In the genomic region with DNA sequence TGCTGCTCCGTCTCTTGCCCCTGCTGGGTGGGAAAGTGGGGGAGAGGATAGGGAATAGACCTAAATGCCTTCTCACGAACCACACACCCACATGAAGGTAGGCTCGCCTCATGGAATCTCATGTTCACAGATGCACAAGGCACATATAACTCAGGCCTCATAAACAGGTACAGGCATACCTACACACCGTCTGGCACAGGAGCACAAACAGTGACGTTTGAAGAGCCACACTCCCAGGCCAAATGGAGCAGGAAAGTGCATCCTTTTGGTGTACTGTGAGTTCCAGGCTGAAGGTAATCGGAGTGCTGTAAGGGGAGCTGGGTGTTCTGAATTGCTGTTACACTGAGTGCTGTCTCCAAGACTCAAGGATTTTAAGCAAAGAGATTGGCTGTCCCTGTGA, we compare ENCODE assay signal across 1 cellular context.
TF ChIP-seq lines count a peak whose summit lies in the region.

No MANE protein-coding gene starts in this region.

TF ChIP-seq in GM23338, 12 proteins besides CTCF, POLR2A, EP300 and RAD21 (continued from another document):
- TF ChIP-seq REST (IDR thresholded peaks at IDR 0.05; ENCODE audit: unreplicated experiment) (no peak), STAT1 (IDR thresholded peaks at IDR 0.05; ENCODE audit: unreplicated experiment) (no peak), POLR2AphosphoS5 (IDR thresholded peaks at IDR 0.05; ENCODE audit: low read depth) (no peak), ZNF114 (CRISPR knock-in tag; IDR thresholded peaks at IDR 0.05) (no peak), JUNB (IDR thresholded peaks at IDR 0.05; ENCODE audit: unreplicated experiment) (no peak), CREB1 (CRISPR knock-in tag; IDR thresholded peaks at IDR 0.05; ENCODE audit: low read depth) (no peak), EZH2 (IDR thresholded peaks at IDR 0.05; ENCODE audit: low read depth, unreplicated experiment) (no peak)
- TF ChIP-seq, protein P1, sequence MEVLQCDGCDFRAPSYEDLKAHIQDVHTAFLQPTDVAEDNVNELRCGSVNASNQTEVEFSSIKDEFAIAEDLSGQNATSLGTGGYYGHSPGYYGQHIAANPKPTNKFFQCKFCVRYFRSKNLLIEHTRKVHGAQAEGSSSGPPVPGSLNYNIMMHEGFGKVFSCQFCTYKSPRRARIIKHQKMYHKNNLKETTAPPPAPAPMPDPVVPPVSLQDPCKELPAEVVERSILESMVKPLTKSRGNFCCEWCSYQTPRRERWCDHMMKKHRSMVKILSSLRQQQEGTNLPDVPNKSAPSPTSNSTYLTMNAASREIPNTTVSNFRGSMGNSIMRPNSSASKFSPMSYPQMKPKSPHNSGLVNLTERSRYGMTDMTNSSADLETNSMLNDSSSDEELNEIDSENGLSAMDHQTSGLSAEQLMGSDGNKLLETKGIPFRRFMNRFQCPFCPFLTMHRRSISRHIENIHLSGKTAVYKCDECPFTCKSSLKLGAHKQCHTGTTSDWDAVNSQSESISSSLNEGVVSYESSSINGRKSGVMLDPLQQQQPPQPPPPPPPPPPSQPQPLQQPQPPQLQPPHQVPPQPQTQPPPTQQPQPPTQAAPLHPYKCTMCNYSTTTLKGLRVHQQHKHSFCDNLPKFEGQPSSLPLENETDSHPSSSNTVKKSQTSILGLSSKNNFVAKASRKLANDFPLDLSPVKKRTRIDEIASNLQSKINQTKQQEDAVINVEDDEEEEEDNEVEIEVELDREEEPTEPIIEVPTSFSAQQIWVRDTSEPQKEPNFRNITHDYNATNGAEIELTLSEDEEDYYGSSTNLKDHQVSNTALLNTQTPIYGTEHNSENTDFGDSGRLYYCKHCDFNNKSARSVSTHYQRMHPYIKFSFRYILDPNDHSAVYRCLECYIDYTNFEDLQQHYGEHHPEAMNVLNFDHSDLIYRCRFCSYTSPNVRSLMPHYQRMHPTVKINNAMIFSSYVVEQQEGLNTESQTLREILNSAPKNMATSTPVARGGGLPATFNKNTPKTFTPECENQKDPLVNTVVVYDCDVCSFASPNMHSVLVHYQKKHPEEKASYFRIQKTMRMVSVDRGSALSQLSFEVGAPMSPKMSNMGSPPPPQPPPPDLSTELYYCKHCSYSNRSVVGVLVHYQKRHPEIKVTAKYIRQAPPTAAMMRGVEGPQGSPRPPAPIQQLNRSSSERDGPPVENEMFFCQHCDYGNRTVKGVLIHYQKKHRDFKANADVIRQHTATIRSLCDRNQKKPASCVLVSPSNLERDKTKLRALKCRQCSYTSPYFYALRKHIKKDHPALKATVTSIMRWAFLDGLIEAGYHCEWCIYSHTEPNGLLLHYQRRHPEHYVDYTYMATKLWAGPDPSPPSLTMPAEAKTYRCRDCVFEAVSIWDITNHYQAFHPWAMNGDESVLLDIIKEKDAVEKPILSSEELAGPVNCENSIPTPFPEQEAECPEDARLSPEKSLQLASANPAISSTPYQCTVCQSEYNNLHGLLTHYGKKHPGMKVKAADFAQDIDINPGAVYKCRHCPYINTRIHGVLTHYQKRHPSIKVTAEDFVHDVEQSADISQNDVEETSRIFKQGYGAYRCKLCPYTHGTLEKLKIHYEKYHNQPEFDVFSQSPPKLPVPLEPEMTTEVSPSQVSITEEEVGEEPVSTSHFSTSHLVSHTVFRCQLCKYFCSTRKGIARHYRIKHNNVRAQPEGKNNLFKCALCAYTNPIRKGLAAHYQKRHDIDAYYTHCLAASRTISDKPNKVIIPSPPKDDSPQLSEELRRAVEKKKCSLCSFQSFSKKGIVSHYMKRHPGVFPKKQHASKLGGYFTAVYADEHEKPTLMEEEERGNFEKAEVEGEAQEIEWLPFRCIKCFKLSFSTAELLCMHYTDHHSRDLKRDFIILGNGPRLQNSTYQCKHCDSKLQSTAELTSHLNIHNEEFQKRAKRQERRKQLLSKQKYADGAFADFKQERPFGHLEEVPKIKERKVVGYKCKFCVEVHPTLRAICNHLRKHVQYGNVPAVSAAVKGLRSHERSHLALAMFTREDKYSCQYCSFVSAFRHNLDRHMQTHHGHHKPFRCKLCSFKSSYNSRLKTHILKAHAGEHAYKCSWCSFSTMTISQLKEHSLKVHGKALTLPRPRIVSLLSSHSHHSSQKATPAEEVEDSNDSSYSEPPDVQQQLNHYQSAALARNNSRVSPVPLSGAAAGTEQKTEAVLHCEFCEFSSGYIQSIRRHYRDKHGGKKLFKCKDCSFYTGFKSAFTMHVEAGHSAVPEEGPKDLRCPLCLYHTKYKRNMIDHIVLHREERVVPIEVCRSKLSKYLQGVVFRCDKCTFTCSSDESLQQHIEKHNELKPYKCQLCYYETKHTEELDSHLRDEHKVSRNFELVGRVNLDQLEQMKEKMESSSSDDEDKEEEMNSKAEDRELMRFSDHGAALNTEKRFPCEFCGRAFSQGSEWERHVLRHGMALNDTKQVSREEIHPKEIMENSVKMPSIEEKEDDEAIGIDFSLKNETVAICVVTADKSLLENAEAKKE (CRISPR knock-in tag; IDR thresholded peaks at IDR 0.05): no peak
- TF ChIP-seq, protein P2, sequence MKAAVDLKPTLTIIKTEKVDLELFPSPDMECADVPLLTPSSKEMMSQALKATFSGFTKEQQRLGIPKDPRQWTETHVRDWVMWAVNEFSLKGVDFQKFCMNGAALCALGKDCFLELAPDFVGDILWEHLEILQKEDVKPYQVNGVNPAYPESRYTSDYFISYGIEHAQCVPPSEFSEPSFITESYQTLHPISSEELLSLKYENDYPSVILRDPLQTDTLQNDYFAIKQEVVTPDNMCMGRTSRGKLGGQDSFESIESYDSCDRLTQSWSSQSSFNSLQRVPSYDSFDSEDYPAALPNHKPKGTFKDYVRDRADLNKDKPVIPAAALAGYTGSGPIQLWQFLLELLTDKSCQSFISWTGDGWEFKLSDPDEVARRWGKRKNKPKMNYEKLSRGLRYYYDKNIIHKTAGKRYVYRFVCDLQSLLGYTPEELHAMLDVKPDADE (IDR thresholded peaks at IDR 0.05): no peak
